16 cellular contexts compared by ENCODE assay signal in the genomic region with DNA sequence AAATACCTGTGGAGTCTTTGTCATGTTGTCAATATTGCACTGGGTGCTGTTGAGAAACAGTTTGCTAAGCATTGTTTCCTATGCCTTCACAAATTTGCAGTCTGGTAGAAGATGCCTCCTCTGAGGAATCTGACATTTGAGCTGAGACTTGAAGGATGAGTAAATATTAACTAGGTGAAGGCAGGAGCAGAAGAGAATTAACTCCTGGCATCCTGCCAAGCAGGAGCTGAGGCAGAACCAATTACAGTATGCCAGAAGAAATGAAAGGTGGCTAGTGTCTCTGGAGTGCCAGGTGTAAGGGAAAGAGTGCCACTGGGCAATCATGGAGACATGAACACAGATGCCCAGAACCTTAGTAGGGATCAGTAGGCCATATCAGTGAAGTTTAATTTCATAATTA.
DNase-seq lines count a peak whose midpoint lies in the region; TF ChIP-seq lines count a peak whose summit lies in the region.
"Had no signal": no experiment of that assay in that cellular context is flagged by ENCODE, and none has a peak within 500 bp of the region (broad histone marks: within the 10 kb centered on the region; RNA-seq: fewer than 3 reads in every experiment).

No MANE protein-coding gene starts in this region.

- no peaks in the 10 kb centered on the region for H3K27me3 Mint-ChIP-seq in HFFc6 (ENCODE audit: insufficient read depth)
- H3K27me3 Mint-ChIP-seq: activated naive CD8-positive, alpha-beta T cell treated with anti-CD3 and anti-CD28 coated beads for 36 hours; CD4-positive, CD25-positive, alpha-beta regulatory T cell; type B pancreatic cell had no signal

- DNase-seq in NCI-H1436 (lab: John Stamatoyannopoulos, UW) (peak; percentile 20), NCI-H1436 treated with DMSO at 0.1 percent for 48 hours (lab: John Stamatoyannopoulos, UW) (no peak), NCI-H1105 treated with DMSO at 0.1 percent for 48 hours (lab: John Stamatoyannopoulos, UW) (peak; percentile 90), NCI-H748 (lab: John Stamatoyannopoulos, UW; ENCODE audit: unreplicated experiment) (peak; percentile 91), kidney tubule cell (ENCODE audit: low spot score) (peak; percentile 81), HFFc6 (no peak), G401 (ENCODE audit: low spot score) (no peak), SKM-1 treated with dmso at 0.1 percent for 144 hours (lab: John Stamatoyannopoulos, UW; ENCODE audit: unreplicated experiment) (no peak)
- DNase-seq: activated naive CD8-positive, alpha-beta T cell treated with anti-CD3 and anti-CD28 coated beads for 36 hours; activated T-cell treated with anti-CD3 and anti-CD28 coated beads, Interleukin-2, amount 50 U/mL, for 4 hours; CD4-positive, CD25-positive, alpha-beta regulatory T cell; hippocampal formation; left colon; pancreas; stimulated activated naive CD4-positive, alpha-beta T cell had no signal

- peaks cover 8% of the 10 kb centered on the region for H3K9me3 Mint-ChIP-seq in HFFc6
- H3K9me3 Mint-ChIP-seq: activated naive CD8-positive, alpha-beta T cell treated with anti-CD3 and anti-CD28 coated beads for 36 hours; type B pancreatic cell had no signal

- H3K36me3 Mint-ChIP-seq in HFFc6 (ENCODE audit: low read depth): no peaks in the 10 kb centered on the region
- H3K36me3 Mint-ChIP-seq: activated naive CD8-positive, alpha-beta T cell treated with anti-CD3 and anti-CD28 coated beads for 36 hours; CD4-positive, CD25-positive, alpha-beta regulatory T cell; type B pancreatic cell had no signal

- H3K4me1 Mint-ChIP-seq in HFFc6 (ENCODE audit: low read depth): no peaks in the 10 kb centered on the region
- H3K4me1 Mint-ChIP-seq: activated naive CD8-positive, alpha-beta T cell treated with anti-CD3 and anti-CD28 coated beads for 36 hours; CD4-positive, CD25-positive, alpha-beta regulatory T cell had no signal

- TF ChIP-seq CTCF in HFFc6 (IDR thresholded peaks at IDR 0.05): no peak

- H3K27ac Mint-ChIP-seq in HFFc6: no peak overlapping the region
- H3K27ac Mint-ChIP-seq: activated naive CD8-positive, alpha-beta T cell treated with anti-CD3 and anti-CD28 coated beads for 36 hours; CD4-positive, CD25-positive, alpha-beta regulatory T cell; type B pancreatic cell had no signal

- in situ Hi-C loops in G401 (cut with HindIII; ENCODE audit: low sequenced_read_pairs): no loop called here

- H3K4me3 Mint-ChIP-seq in HFFc6: no peak overlapping the region
- H3K4me3 Mint-ChIP-seq: activated naive CD8-positive, alpha-beta T cell treated with anti-CD3 and anti-CD28 coated beads for 36 hours; activated T-cell treated with anti-CD3 and anti-CD28 coated beads, Interleukin-2, amount 50 U/mL, for 4 hours; CD4-positive, CD25-positive, alpha-beta regulatory T cell; type B pancreatic cell had no signal

Comparison
In these comparisons a context has a peak if more than half of its experiments do, and no peak if none do; other contexts are left out.
1. DNase-seq: peak in NCI-H1436 (single experiment), NCI-H1105 treated with DMSO at 0.1 percent for 48 hours (single experiment), NCI-H748 (single experiment) and kidney tubule cell (single experiment); none in NCI-H1436 treated with DMSO at 0.1 percent for 48 hours (single experiment), HFFc6 (single experiment), G401 (single experiment) and SKM-1 treated with dmso at 0.1 percent for 144 hours (single experiment).